1 cellular context compared by ENCODE assay signal in genomic region chr18:62714671-62715438, GRCh38.
A peak's percentile ranks its signal among the peaks of the same experiment; 100 is the strongest.
TF ChIP-seq lines count a peak whose summit lies in the region.

No MANE protein-coding gene starts in this region.

TF ChIP-seq in HepG2, 621 proteins besides CTCF, POLR2A, EP300 and RAD21 (continued from another document and continues in another):
- TF ChIP-seq E2F1 (CRISPR knock-in tag; IDR thresholded peaks at IDR 0.05) (peak; percentile 51; the same call in 1 of the 2 replicates), PPARG (CRISPR knock-in tag; conservative IDR thresholded peaks at IDR 0.05) (peak; percentile 31; the same call in 1 of the 2 replicates), RFXAP (CRISPR knock-in tag; IDR thresholded peaks at IDR 0.05; ENCODE audit: borderline replicate concordance) (peak; percentile 83), HNF4A (CRISPR knock-in tag; IDR thresholded peaks at IDR 0.05) (no peak; the same call in 1 of the 2 replicates), ZNF337 (CRISPR knock-in tag; IDR thresholded peaks at IDR 0.05; ENCODE audit: borderline replicate concordance, low read depth) (peak; percentile 49; the same call in 1 of the 2 replicates), KMT2B (CRISPR knock-in tag; IDR thresholded peaks at IDR 0.05) (peak; percentile 42; the same call in 1 of the 2 replicates), HNF1B (CRISPR knock-in tag; IDR thresholded peaks at IDR 0.05) (peak; percentile 55; the same call in 1 of the 2 replicates), KDM3A (CRISPR knock-in tag; IDR thresholded peaks at IDR 0.05; ENCODE audit: low read depth) (0 out of 2 replicates have a peak, but pooled peaks have one; percentile 34), ZMAT3 (CRISPR knock-in tag; conservative IDR thresholded peaks at IDR 0.05) (peak; percentile 53; the same call in 1 of the 2 replicates), RARA (CRISPR knock-in tag; IDR thresholded peaks at IDR 0.05) (no peak), KAT8 (CRISPR knock-in tag; IDR thresholded peaks at IDR 0.05) (peak; percentile 34; the same call in 1 of the 2 replicates), MTA1 (CRISPR knock-in tag; IDR thresholded peaks at IDR 0.05; ENCODE audit: borderline replicate concordance) (0 out of 2 replicates have a peak, but pooled peaks have one; percentile 25), MED1 (CRISPR knock-in tag; IDR thresholded peaks at IDR 0.05) (peak; percentile 67; the same call in 1 of the 2 replicates), ZNF407 (CRISPR knock-in tag; IDR thresholded peaks at IDR 0.05; ENCODE audit: not compliant biosample characterization) (peak; percentile 55), HOMEZ (CRISPR knock-in tag; IDR thresholded peaks at IDR 0.05; ENCODE audit: low read depth) (peak; percentile 67; the same call in 1 of the 2 replicates), ZNF501 (CRISPR knock-in tag; IDR thresholded peaks at IDR 0.05) (peak; percentile 94), HNRNPH1 (optimal IDR thresholded peaks at IDR 0.05; ENCODE audit: low read depth, low read length) (no peak), KLF9 (CRISPR knock-in tag; IDR thresholded peaks at IDR 0.05; ENCODE audit: low read depth) (no peak), SUZ12 (IDR thresholded peaks at IDR 0.05; ENCODE audit: low read depth, low read length) (peak; percentile 91), CBFB (CRISPR knock-in tag; IDR thresholded peaks at IDR 0.05) (no peak), KMT2A (CRISPR knock-in tag; IDR thresholded peaks at IDR 0.05) (peak; percentile 33; the same call in 1 of the 2 replicates), TAF15 (IDR thresholded peaks at IDR 0.05; ENCODE audit: low read depth, low read length, poor library complexity, severe bottlenecking) (peak; percentile 52), ATF1 (CRISPR knock-in tag; IDR thresholded peaks at IDR 0.05) (peak; percentile 70; the same call in 1 of the 2 replicates), ZBTB38 (CRISPR knock-in tag; IDR thresholded peaks at IDR 0.05) (no peak; the same call in none of the 2 replicates), ZMYM3 (CRISPR knock-in tag; IDR thresholded peaks at IDR 0.05) (0 out of 2 replicates have a peak, but pooled peaks have one; percentile 13), HMG20A (CRISPR knock-in tag; IDR thresholded peaks at IDR 0.05; ENCODE audit: borderline replicate concordance) (no peak), TEAD3 (CRISPR knock-in tag; optimal IDR thresholded peaks at IDR 0.05; ENCODE audit: borderline replicate concordance) (peak; percentile 96), FOXP1 (IDR thresholded peaks at IDR 0.05) (peak; percentile 95), FOXP1 (CRISPR knock-in tag; IDR thresholded peaks at IDR 0.05) (peak; percentile 81), AHR (CRISPR knock-in tag; IDR thresholded peaks at IDR 0.05) (0 out of 2 replicates have a peak, but pooled peaks have one; percentile 16), TARDBP (CRISPR knock-in tag; IDR thresholded peaks at IDR 0.05) (peak; percentile 36; the same call in 1 of the 2 replicates), SP4 (CRISPR knock-in tag; IDR thresholded peaks at IDR 0.05) (peak; percentile 81), HMGXB4 (CRISPR knock-in tag; IDR thresholded peaks at IDR 0.05; ENCODE audit: borderline replicate concordance in 1 of 2, low read depth in 1 of 2) (peak; percentile 62 to 76; a peak in 2 of 4 replicates), ZNF232 (CRISPR knock-in tag; IDR thresholded peaks at IDR 0.05; ENCODE audit: borderline replicate concordance) (no peak), NCOR1 (IDR thresholded peaks at IDR 0.05; ENCODE audit: borderline replicate concordance, low read length) (peak; percentile 65; the same call in 1 of the 2 replicates), IKZF5 (CRISPR knock-in tag; IDR thresholded peaks at IDR 0.05) (peak; percentile 66), ZNF556 (CRISPR knock-in tag; IDR thresholded peaks at IDR 0.05; ENCODE audit: borderline replicate concordance) (0 out of 2 replicates have a peak, but pooled peaks have one; percentile 28), ZNF772 (CRISPR knock-in tag; IDR thresholded peaks at IDR 0.05) (peak; percentile 20; the same call in 1 of the 2 replicates)
- TF ChIP-seq, protein P1, sequence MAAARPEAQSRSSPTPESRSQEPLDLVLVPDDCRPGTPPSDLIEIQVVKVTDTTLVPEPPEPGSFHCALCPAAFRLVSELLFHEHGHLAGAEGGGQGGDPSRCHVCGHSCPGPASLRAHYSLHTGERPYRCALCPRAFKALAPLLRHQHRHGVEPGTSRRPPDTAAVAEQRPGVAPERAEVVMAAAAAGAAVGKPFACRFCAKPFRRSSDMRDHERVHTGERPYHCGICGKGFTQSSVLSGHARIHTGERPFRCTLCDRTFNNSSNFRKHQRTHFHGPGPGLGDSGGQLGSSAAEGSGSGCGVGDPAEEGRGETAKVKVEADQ (CRISPR knock-in tag; IDR thresholded peaks at IDR 0.05; ENCODE audit: borderline replicate concordance) = 0 out of 2 replicates have a peak, but pooled peaks have one; percentile 30
- TF ChIP-seq, protein P2, sequence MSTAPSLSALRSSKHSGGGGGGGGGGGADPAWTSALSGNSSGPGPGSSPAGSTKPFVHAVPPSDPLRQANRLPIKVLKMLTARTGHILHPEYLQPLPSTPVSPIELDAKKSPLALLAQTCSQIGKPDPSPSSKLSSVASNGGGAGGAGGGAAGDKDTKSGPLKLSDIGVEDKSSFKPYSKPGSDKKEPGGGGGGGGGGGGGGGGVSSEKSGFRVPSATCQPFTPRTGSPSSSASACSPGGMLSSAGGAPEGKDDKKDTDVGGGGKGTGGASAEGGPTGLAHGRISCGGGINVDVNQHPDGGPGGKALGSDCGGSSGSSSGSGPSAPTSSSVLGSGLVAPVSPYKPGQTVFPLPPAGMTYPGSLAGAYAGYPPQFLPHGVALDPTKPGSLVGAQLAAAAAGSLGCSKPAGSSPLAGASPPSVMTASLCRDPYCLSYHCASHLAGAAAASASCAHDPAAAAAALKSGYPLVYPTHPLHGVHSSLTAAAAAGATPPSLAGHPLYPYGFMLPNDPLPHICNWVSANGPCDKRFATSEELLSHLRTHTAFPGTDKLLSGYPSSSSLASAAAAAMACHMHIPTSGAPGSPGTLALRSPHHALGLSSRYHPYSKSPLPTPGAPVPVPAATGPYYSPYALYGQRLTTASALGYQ (CRISPR knock-in tag; IDR thresholded peaks at IDR 0.05) = 0 out of 2 replicates have a peak, but pooled peaks have one; percentile 14
- TF ChIP-seq, protein P3, sequence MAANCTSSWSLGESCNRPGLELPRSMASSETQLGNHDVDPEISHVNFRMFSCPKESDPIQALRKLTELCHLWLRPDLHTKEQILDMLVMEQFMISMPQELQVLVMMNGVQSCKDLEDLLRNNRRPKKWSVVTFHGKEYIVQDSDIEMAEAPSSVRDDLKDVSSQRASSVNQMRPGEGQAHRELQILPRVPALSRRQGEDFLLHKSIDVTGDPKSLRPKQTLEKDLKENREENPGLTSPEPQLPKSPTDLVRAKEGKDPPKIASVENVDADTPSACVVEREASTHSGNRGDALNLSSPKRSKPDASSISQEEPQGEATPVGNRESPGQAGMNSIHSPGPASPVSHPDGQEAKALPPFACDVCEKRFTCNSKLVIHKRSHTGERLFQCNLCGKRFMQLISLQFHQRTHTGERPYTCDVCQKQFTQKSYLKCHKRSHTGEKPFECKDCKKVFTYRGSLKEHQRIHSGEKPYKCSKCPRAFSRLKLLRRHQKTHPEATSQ (CRISPR knock-in tag; IDR thresholded peaks at IDR 0.05; ENCODE audit: borderline replicate concordance) = 0 out of 2 replicates have a peak, but pooled peaks have one; percentile 45
